Comparison of ENCODE assay signal across 8 cellular contexts in the genomic region with DNA sequence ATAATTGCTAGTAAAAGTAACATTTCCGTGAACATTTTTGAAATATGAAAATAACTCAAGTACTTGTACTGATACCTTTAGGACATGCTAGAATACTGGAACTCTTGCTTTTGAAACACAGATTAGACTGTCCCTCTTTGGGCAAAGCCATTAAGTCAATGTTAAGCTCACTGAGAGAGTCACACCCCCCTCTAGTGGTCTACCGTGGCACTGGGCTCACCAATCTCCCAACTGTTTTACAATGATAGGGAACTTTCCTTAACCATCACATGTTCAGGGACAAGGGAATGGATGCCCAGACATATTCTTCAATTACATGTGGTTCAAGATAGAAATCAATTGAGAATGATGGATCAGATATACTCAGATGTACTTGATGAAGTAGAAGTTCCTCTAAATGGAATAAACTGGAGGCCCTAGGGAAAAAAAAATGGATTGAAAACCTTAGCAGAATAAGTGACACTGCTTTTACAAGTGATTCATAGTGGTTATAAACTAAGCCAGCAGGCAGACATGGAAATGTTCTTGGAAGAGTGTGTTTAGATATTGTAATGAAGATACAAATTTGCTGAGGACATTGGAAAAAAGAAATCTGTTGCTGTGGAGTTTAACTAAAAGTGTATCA. TPM values are rescaled to one million over a fixed set of nuclear protein-coding genes. Genes with fewer than 3 reads are reported as not detected.
DNase-seq lines count a peak whose midpoint lies in the region; ATAC-seq lines count a peak whose summit lies in the region.

No MANE protein-coding gene starts in this region.

- H3K4ac ChIP-seq in mesenchymal stem cell (ENCODE audit: low read depth in 1 of 2, low read length in 2 of 2) = no peak overlapping the region

- H3K27me3 Mint-ChIP-seq in activated CD4-positive, alpha-beta memory T cell treated with anti-CD3 and anti-CD28 coated beads, Interleukin-2, amount 10 ng/mL, durations not matched to agents 7 days and 5 days = peaks cover 4% of the 10 kb centered on the region

- no peak overlapping the region for H2BK15ac ChIP-seq in mesenchymal stem cell (ENCODE audit: low read depth, poor library complexity, severe bottlenecking)

- no peak overlapping the region for H4K91ac ChIP-seq in mesenchymal stem cell (ENCODE audit: low read length)

- H3K4me3 ChIP-seq in mesenchymal stem cell (ENCODE audit: insufficient read depth in 1 of 2, low read depth in 1 of 2, low read length in 2 of 2) = no peak overlapping the region

- peaks cover 0 to 3% of the 10 kb centered on the region in 2 experiments for H3K27me3 ChIP-seq in mesenchymal stem cell (ENCODE audit: control insufficient read depth in 1 of 2, insufficient read depth in 1 of 2, low read length in 2 of 2)

- peak; percentile 78 for DNase-seq in ACHN
- peak; percentile 39 for DNase-seq in NCI-H526 treated with DMSO at 0.1 percent for 48 hours (lab: John Stamatoyannopoulos, UW)
- peak; percentile 61 for DNase-seq in activated CD4-positive, alpha-beta memory T cell treated with anti-CD3 and anti-CD28 coated beads, Interleukin-2, amount 10 ng/mL, durations not matched to agents 7 days and 5 days
- peak; percentile 28 for DNase-seq in effector CD8-positive, alpha-beta T cell (lab: John Stamatoyannopoulos, UW)
- DNase-seq in mesenchymal stem cell = peak; percentile 75
- DNase-seq in stimulated activated CD8-positive, alpha-beta memory T cell treated with anti-CD3 and anti-CD28 coated beads, Interleukin-15, amount 100 ng/mL, for 48 hours (ENCODE audit: low read depth in 2 of 2) = peak; percentile 30 to 36

- POLR2A ChIA-PET in activated CD4-positive, alpha-beta memory T cell treated with anti-CD3 and anti-CD28 coated beads, Interleukin-2, amount 10 ng/mL, durations not matched to agents 7 days and 5 days (lab: Charles Lee) = no interaction called here

- no peak overlapping the region for H3K27ac Mint-ChIP-seq in activated CD4-positive, alpha-beta memory T cell treated with anti-CD3 and anti-CD28 coated beads, Interleukin-2, amount 10 ng/mL, durations not matched to agents 7 days and 5 days

- 0% methylated on average over 1 of the region's 2 CpGs for WGBS in mesenchymal stem cell

- H3K18ac ChIP-seq in mesenchymal stem cell (ENCODE audit: low read depth in 1 of 2, low read length in 2 of 2) = no peak overlapping the region

- H3K4me3 Mint-ChIP-seq in activated CD4-positive, alpha-beta memory T cell treated with anti-CD3 and anti-CD28 coated beads, Interleukin-2, amount 10 ng/mL, durations not matched to agents 7 days and 5 days = no peak overlapping the region

- CTCF ChIA-PET in activated CD4-positive, alpha-beta memory T cell treated with anti-CD3 and anti-CD28 coated beads, Interleukin-2, amount 10 ng/mL, durations not matched to agents 7 days and 5 days (lab: Charles Lee) = interaction anchor here (0.5 to 4.5 kb wide), 18 partner anchors 9 to 587 kb away, joined by 3 to 35 read pairs (median 3); no protein-coding TSS in a partner anchor

- H3K79me1 ChIP-seq in mesenchymal stem cell (replicated peaks; ENCODE audit: low read length, poor library complexity, severe bottlenecking) = no peaks in the 10 kb centered on the region

- no peaks in the 10 kb centered on the region for H3K36me3 ChIP-seq in mesenchymal stem cell (ENCODE audit: control insufficient read depth in 1 of 2, insufficient read depth in 2 of 2, low read depth in 1 of 2, low read length in 2 of 2)

- no peak overlapping the region for H2AFZ ChIP-seq in mesenchymal stem cell (ENCODE audit: low read depth, low read length)

- H3K9me3 ChIP-seq in mesenchymal stem cell (ENCODE audit: control insufficient read depth, low read length) = no peaks in the 10 kb centered on the region

- H3K4me1 ChIP-seq in mesenchymal stem cell (ENCODE audit: control insufficient read depth, insufficient read depth, low read depth, low read length) = peaks cover 3% of the 10 kb centered on the region

- no peaks in the 10 kb centered on the region for H3K4me1 Mint-ChIP-seq in activated CD4-positive, alpha-beta memory T cell treated with anti-CD3 and anti-CD28 coated beads, Interleukin-2, amount 10 ng/mL, durations not matched to agents 7 days and 5 days

- H2BK5ac ChIP-seq in mesenchymal stem cell (ENCODE audit: low read depth, low read length, poor library complexity, severe bottlenecking) = no peak overlapping the region

- in situ Hi-C loops in ACHN (cut with HindIII; ENCODE audit: low pct_ligation_motif_present, low pct_unique_long_range_greater_than_20kb, low sequenced_read_pairs) = no loop called here

- H3K9ac ChIP-seq in mesenchymal stem cell (ENCODE audit: low read length) = peak overlapping the region; percentile 54

- no peak overlapping the region for H3K4me2 ChIP-seq in mesenchymal stem cell (ENCODE audit: low read length, poor library complexity, severe bottlenecking)

- H2BK120ac ChIP-seq in mesenchymal stem cell (ENCODE audit: low read depth, low read length) = no peak overlapping the region

- H2AK5ac ChIP-seq in mesenchymal stem cell (ENCODE audit: low read length, severe bottlenecking) = no peak overlapping the region

- no peak overlapping the region for H3K27ac ChIP-seq in mesenchymal stem cell (ENCODE audit: low read length, poor library complexity, severe bottlenecking)

- peak; percentile 49 for ATAC-seq in GM18511 (IDR thresholded peaks at IDR 0.05; ENCODE audit: unreplicated experiment)
- ATAC-seq in HG02938 (IDR thresholded peaks at IDR 0.05; ENCODE audit: unreplicated experiment) = no peak

- H3K14ac ChIP-seq in mesenchymal stem cell (ENCODE audit: low read length in 2 of 2) = no peak overlapping the region

- H2BK12ac ChIP-seq in mesenchymal stem cell (ENCODE audit: low read length in 2 of 2) = no peak overlapping the region

- no peaks in the 10 kb centered on the region for H3K9me3 Mint-ChIP-seq in activated CD4-positive, alpha-beta memory T cell treated with anti-CD3 and anti-CD28 coated beads, Interleukin-2, amount 10 ng/mL, durations not matched to agents 7 days and 5 days

- no peaks in the 10 kb centered on the region for H3K36me3 Mint-ChIP-seq in activated CD4-positive, alpha-beta memory T cell treated with anti-CD3 and anti-CD28 coated beads, Interleukin-2, amount 10 ng/mL, durations not matched to agents 7 days and 5 days (ENCODE audit: low read depth)

- H4K8ac ChIP-seq in mesenchymal stem cell (ENCODE audit: low read length) = no peak overlapping the region

- H3K23ac ChIP-seq in mesenchymal stem cell (ENCODE audit: low read length in 2 of 2) = no peak overlapping the region

RNA-seq across cellular contexts. Expression of a gene that starts 17.8 kb away (rescaled TPM):
- total RNA-seq in activated CD4-positive, alpha-beta memory T cell treated with anti-CD3 and anti-CD28 coated beads, Interleukin-2, amount 10 ng/mL, durations not matched to agents 7 days and 5 days = not detected
- polyA plus RNA-seq in mesenchymal stem cell (2013, experiment 1 of 2) = under 0.01 TPM
- 0.01 TPM for polyA plus RNA-seq in mesenchymal stem cell (2013, experiment 2 of 2)

RNA-seq across cellular contexts. Expression of a gene that starts 42.0 kb away (rescaled TPM):
- total RNA-seq in activated CD4-positive, alpha-beta memory T cell treated with anti-CD3 and anti-CD28 coated beads, Interleukin-2, amount 10 ng/mL, durations not matched to agents 7 days and 5 days = not detected
- not detected for polyA plus RNA-seq in mesenchymal stem cell (2013, experiment 1 of 2)
- polyA plus RNA-seq in mesenchymal stem cell (2013, experiment 2 of 2) = not detected

RNA-seq across cellular contexts. Expression of a gene that starts 59.8 kb away (rescaled TPM):
- not detected for total RNA-seq in activated CD4-positive, alpha-beta memory T cell treated with anti-CD3 and anti-CD28 coated beads, Interleukin-2, amount 10 ng/mL, durations not matched to agents 7 days and 5 days
- polyA plus RNA-seq in mesenchymal stem cell (2013, experiment 1 of 2) = not detected
- polyA plus RNA-seq in mesenchymal stem cell (2013, experiment 2 of 2) = not detected

Comparison
In these comparisons a context has a peak if more than half of its experiments do, and no peak if none do; other contexts are left out.
1. DNase-seq: peak in every context shown above with its lines; median percentile 78 in ACHN; 75 in mesenchymal stem cell; 61 in activated CD4-positive, alpha-beta memory T cell treated with anti-CD3 and anti-CD28 coated beads, Interleukin-2, amount 10 ng/mL, durations not matched to agents 7 days and 5 days; 39 in NCI-H526 treated with DMSO at 0.1 percent for 48 hours; 33 in stimulated activated CD8-positive, alpha-beta memory T cell treated with anti-CD3 and anti-CD28 coated beads, Interleukin-15, amount 100 ng/mL, for 48 hours; 28 in effector CD8-positive, alpha-beta T cell.